ENCODE assay signal across 13 cellular contexts in the genomic region with DNA sequence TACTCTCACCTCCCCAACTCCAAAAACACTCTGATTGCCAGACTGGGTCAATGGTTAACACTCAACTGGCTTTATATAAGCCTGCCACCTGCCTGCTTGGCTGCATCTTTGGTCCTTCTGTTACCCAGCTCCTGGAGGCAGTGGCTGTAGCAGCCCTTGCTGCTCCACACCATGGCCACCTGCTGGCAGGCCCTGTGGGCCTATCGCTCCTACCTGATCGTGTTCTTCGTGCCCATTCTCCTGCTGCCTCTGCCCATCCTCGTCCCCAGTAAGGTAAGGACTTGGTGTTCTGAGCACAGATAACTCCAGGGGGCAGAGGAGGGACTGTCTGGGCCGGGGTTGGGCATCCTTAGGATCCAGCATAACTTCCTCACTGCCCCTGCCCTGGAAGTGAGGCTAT. TPM values are rescaled to one million over a fixed set of nuclear protein-coding genes. Genes with fewer than 3 reads are reported as not detected.
DNase-seq lines count a peak whose midpoint lies in the region; TF ChIP-seq lines count a peak whose summit lies in the region.
"Had no signal": no experiment of that assay in that cellular context is flagged by ENCODE, and none has a peak within 500 bp of the region (broad histone marks: within the 10 kb centered on the region; RNA-seq: fewer than 3 reads in every experiment).

A gene with protein sequence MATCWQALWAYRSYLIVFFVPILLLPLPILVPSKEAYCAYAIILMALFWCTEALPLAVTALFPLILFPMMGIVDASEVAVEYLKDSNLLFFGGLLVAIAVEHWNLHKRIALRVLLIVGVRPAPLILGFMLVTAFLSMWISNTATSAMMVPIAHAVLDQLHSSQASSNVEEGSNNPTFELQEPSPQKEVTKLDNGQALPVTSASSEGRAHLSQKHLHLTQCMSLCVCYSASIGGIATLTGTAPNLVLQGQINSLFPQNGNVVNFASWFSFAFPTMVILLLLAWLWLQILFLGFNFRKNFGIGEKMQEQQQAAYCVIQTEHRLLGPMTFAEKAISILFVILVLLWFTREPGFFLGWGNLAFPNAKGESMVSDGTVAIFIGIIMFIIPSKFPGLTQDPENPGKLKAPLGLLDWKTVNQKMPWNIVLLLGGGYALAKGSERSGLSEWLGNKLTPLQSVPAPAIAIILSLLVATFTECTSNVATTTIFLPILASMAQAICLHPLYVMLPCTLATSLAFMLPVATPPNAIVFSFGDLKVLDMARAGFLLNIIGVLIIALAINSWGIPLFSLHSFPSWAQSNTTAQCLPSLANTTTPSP (plus strand): TSS at position 103 of the 400 bp plus-strand sequence. CDS start 69 bp downstream, at position 172.

- H3K4me3 Mint-ChIP-seq in Calu3 (ENCODE audit: low read depth, unreplicated experiment): no peak within 1 kb of the TSS
- H3K4me3 Mint-ChIP-seq: stimulated activated naive CD8-positive, alpha-beta T cell treated with anti-CD3 and anti-CD28 coated beads, Interleukin-15, amount 100 ng/mL, for 72 hours had no signal

- H3K9me3 ChIP-seq in muscle layer of duodenum (ENCODE audit: control insufficient read depth in 1 of 2, low read length in 2 of 2) (no peaks in the 10 kb centered on the region), Karpas-422 (ENCODE audit: low read length) (no peaks in the 10 kb centered on the region)
- H3K9me3 ChIP-seq: heart left ventricle had no signal

- H3K27me3 Mint-ChIP-seq in Calu3 (ENCODE audit: unreplicated experiment): peaks cover 79% of the 10 kb centered on the region
- H3K27me3 Mint-ChIP-seq: stimulated activated naive CD8-positive, alpha-beta T cell treated with anti-CD3 and anti-CD28 coated beads, Interleukin-15, amount 100 ng/mL, for 72 hours had no signal

- H3K9me2 ChIP-seq in Karpas-422 (replicated peaks; ENCODE audit: insufficient read depth, low read length): no peaks in the 10 kb centered on the region

- H3K4me2 ChIP-seq in Karpas-422 (ENCODE audit: low read depth, low read length, poor library complexity, severe bottlenecking): no peak within 1 kb of the TSS

- peaks cover 14% of the 10 kb centered on the region for H3K4me1 Mint-ChIP-seq in Calu3 (ENCODE audit: low read depth, unreplicated experiment)

- TF ChIP-seq CTCF in Calu3 (IDR thresholded peaks at IDR 0.05; ENCODE audit: unreplicated experiment): no peak

- no peaks in the 10 kb centered on the region for H3K36me3 Mint-ChIP-seq in Calu3 (ENCODE audit: insufficient read depth, unreplicated experiment)

- H3K36me3 ChIP-seq in H7 (replicated peaks; ENCODE audit: control insufficient read depth, insufficient read depth, low read length) (no peaks in the 10 kb centered on the region), muscle layer of duodenum (ENCODE audit: control insufficient read depth in 1 of 2, insufficient read depth in 2 of 2, low read length in 2 of 2) (no peaks in the 10 kb centered on the region), Karpas-422 (ENCODE audit: insufficient read depth, low read length) (no peaks in the 10 kb centered on the region)
- H3K36me3 ChIP-seq: heart left ventricle had no signal

- no peaks in the 10 kb centered on the region for H3K9me3 Mint-ChIP-seq in Calu3 (ENCODE audit: low read depth, unreplicated experiment)
- H3K9me3 Mint-ChIP-seq: stimulated activated naive CD8-positive, alpha-beta T cell treated with anti-CD3 and anti-CD28 coated beads, Interleukin-15, amount 100 ng/mL, for 72 hours had no signal

- H3K9ac ChIP-seq in Karpas-422 (ENCODE audit: low read length): no peak within 1 kb of the TSS

- H3K27me3 ChIP-seq in H7 (ENCODE audit: control insufficient read depth, insufficient read depth, low read length) (no peaks in the 10 kb centered on the region), muscle layer of duodenum (ENCODE audit: low read depth, low read length) (no peaks in the 10 kb centered on the region), Karpas-422 (ENCODE audit: low read length) (no peaks in the 10 kb centered on the region)
- H3K27me3 ChIP-seq: heart left ventricle had no signal

- no peaks in the 10 kb centered on the region for H3K79me2 ChIP-seq in Karpas-422 (ENCODE audit: low read length)

- no TSS peak for BruUV-seq in Calu3 (replicated peaks; lab: Mats Ljungman, UMichigan)

- H3K27ac ChIP-seq in muscle layer of duodenum (ENCODE audit: low read length) (peak within 1 kb of the TSS; percentile 39), Karpas-422 (ENCODE audit: low read length) (no peak within 1 kb of the TSS)
- H3K27ac ChIP-seq: heart left ventricle had no signal

- peaks cover 0 to 6% of the 10 kb centered on the region in 2 donors for H3K4me1 ChIP-seq in muscle layer of duodenum (ENCODE audit: control insufficient read depth in 1 of 2, insufficient read depth in 2 of 2, low read length in 2 of 2)
- H3K4me1 ChIP-seq in Karpas-422 (ENCODE audit: low read length): no peaks in the 10 kb centered on the region
- H3K4me1 ChIP-seq: heart left ventricle had no signal

- H3K27ac Mint-ChIP-seq in Calu3 (ENCODE audit: unreplicated experiment): no peak within 1 kb of the TSS
- H3K27ac Mint-ChIP-seq: stimulated activated naive CD8-positive, alpha-beta T cell treated with anti-CD3 and anti-CD28 coated beads, Interleukin-15, amount 100 ng/mL, for 72 hours had no signal

- DNase-seq in Calu3: peak; percentile 28
- peak; percentile 67 for DNase-seq in H7
- peak; percentile 34 for DNase-seq in cerebellum (ENCODE audit: low spot score)
- DNase-seq in amygdala (lab: John Stamatoyannopoulos, UW): no peak
- DNase-seq in effector CD4-positive, alpha-beta T cell: no peak
- no peak for DNase-seq in Karpas-422
- DNase-seq: activated CD4-positive, alpha-beta T cell treated with anti-CD3 and anti-CD28 coated beads, Interleukin-2, amount 50 U/mL, for 4 hours; activated naive CD4-positive, alpha-beta T cell; heart left ventricle; left ventricle myocardium superior had no signal

- H3K4me3 ChIP-seq in H7 (ENCODE audit: insufficient read depth, low read depth, low read length) (no peak within 1 kb of the TSS), muscle layer of duodenum (ENCODE audit: low read depth in 1 of 2, low read length in 2 of 2) (peak within 1 kb of the TSS in 1 of 2 donors; percentile 56), Karpas-422 (ENCODE audit: low read length) (no peak within 1 kb of the TSS)
- H3K4me3 ChIP-seq: heart left ventricle had no signal

- no peak within 1 kb of the TSS for H2AFZ ChIP-seq in Karpas-422 (ENCODE audit: low read length)

- intact Hi-C loops in Calu3 (cut with micrococcal nuclease; ENCODE audit: unreplicated experiment): no loop called here

- no peaks in the 10 kb centered on the region for H4K20me1 ChIP-seq in Karpas-422 (ENCODE audit: insufficient read depth, low read depth, low read length)

- CTCF ChIA-PET in Calu3 (lab: Charles Lee): interaction anchor here (0.6 kb wide), 2 partner anchors 8 to 117 kb away, joined by 3 read pairs; no protein-coding TSS in a partner anchor

RNA-seq across cellular contexts. Expression of the gene that starts here (rescaled TPM):
- total RNA-seq in Calu3 (2022) (not detected in 2 replicates), cerebellum (not detected)
- not detected in 2 replicates for total RNA-seq in H7 (2014; rRNA removed; shearing (Covaris generic))
- total RNA-seq in Karpas-422 (2014; rRNA removed; shearing (Covaris generic); ENCODE audit: low replicate concordance): not detected in 2 replicates
- total RNA-seq: heart left ventricle; left ventricle myocardium superior; T-helper 1 cell treated with Interleukin-12 subunit alpha and Interleukin-12 subunit beta and Interleukin-4 antibody, amounts not matched to agents 30 ng/mL and 1 ng/mL, for 36 hours had no signal

Comparison
In these comparisons a context has a peak if more than half of its experiments do, and no peak if none do; other contexts are left out.
1. Peak in DNase-seq in Calu3; RNA of the gene not detected or under 1 TPM.
2. Peak in DNase-seq in H7; RNA of the gene not detected or under 1 TPM.
3. Peak in DNase-seq in cerebellum; RNA of the gene not detected or under 1 TPM.